8 cellular contexts compared by ENCODE assay signal in genomic region chr3:129162729-129163579, GRCh38. TPM values are rescaled to one million over a fixed set of nuclear protein-coding genes. Genes with fewer than 3 reads are reported as not detected.
DNase-seq lines count a peak whose midpoint lies in the region; FAIRE-seq and TF ChIP-seq lines count a peak whose summit lies in the region.

No MANE protein-coding gene starts in this region.

- H3K27ac ChIP-seq in muscle layer of duodenum (ENCODE audit: low read length) (peak overlapping the region; percentile 99), ascending aorta (peak overlapping the region in 1 of 2 donors; percentile 95)

- peak overlapping the region; percentile 89 for H3K4me3 Mint-ChIP-seq in activated naive CD8-positive, alpha-beta T cell treated with anti-CD3 and anti-CD28 coated beads for 36 hours

- H3K36me3 ChIP-seq in muscle layer of duodenum (ENCODE audit: control insufficient read depth in 1 of 2, insufficient read depth in 2 of 2, low read length in 2 of 2) (peaks cover 16 to 44% of the 10 kb centered on the region in 2 donors), ascending aorta (peaks cover 31 to 33% of the 10 kb centered on the region in 2 donors)

- no peaks in the 10 kb centered on the region for H3K9me3 Mint-ChIP-seq in activated naive CD8-positive, alpha-beta T cell treated with anti-CD3 and anti-CD28 coated beads for 36 hours

- H3K36me3 Mint-ChIP-seq in activated naive CD8-positive, alpha-beta T cell treated with anti-CD3 and anti-CD28 coated beads for 36 hours, result peaks cover 37% of the 10 kb centered on the region

- intact Hi-C loops in ascending aorta (cut with DNase I), result no loop called here

- peaks cover 32% of the 10 kb centered on the region for H3K4me1 Mint-ChIP-seq in activated naive CD8-positive, alpha-beta T cell treated with anti-CD3 and anti-CD28 coated beads for 36 hours

- peak; percentile 68 for FAIRE-seq in D721Med (lab: Jason Lieb, UNC)

- no peak overlapping the region for H3K4me3 ChIP-seq in muscle layer of duodenum (ENCODE audit: low read depth in 1 of 2, low read length in 2 of 2)
- H3K4me3 ChIP-seq in ascending aorta, result no peak overlapping the region

- DNase-seq in D721Med (ENCODE audit: insufficient read length, low spot score) (no peak), KG1 (lab: John Stamatoyannopoulos, UW) (peak; percentile 26), NCI-H1694 treated with DMSO at 0.1 percent for 48 hours (lab: John Stamatoyannopoulos, UW) (no peak), DMS79 treated with DMSO at 0.1 percent for 48 hours (lab: John Stamatoyannopoulos, UW) (no peak), RPMI8226 (no peak), ascending aorta (ENCODE audit: low spot score in 2 of 2) (no peak)
- DNase-seq in activated naive CD8-positive, alpha-beta T cell treated with anti-CD3 and anti-CD28 coated beads for 36 hours, result no peak

- H3K27me3 Mint-ChIP-seq in activated naive CD8-positive, alpha-beta T cell treated with anti-CD3 and anti-CD28 coated beads for 36 hours, result no peaks in the 10 kb centered on the region

- H3K9me3 ChIP-seq in muscle layer of duodenum (ENCODE audit: control insufficient read depth in 1 of 2, low read length in 2 of 2) (no peaks in the 10 kb centered on the region), ascending aorta (no peaks in the 10 kb centered on the region)

- H3K27me3 ChIP-seq in muscle layer of duodenum (ENCODE audit: low read depth, low read length) (no peaks in the 10 kb centered on the region), ascending aorta (no peaks in the 10 kb centered on the region)

- H3K4me1 ChIP-seq in muscle layer of duodenum (ENCODE audit: control insufficient read depth in 1 of 2, insufficient read depth in 2 of 2, low read length in 2 of 2) (peaks cover 16 to 21% of the 10 kb centered on the region in 2 donors), ascending aorta (peaks cover 0 to 20% of the 10 kb centered on the region in 2 donors)

- TF ChIP-seq CTCF in D721Med (IDR thresholded peaks at IDR 0.05; ENCODE audit: insufficient read depth, missing control alignments) (peak; percentile 30), ascending aorta (IDR thresholded peaks at IDR 0.05) (peak in 1 of 3 experiments; percentile 7)

- peak overlapping the region; percentile 99 for H3K27ac Mint-ChIP-seq in activated naive CD8-positive, alpha-beta T cell treated with anti-CD3 and anti-CD28 coated beads for 36 hours

RNA-seq across cellular contexts. Expression of gene ISY1, which starts 2.1 kb away (rescaled TPM):
- 10 to 100 TPM; 77.7 to 80.1 TPM for total RNA-seq in activated naive CD8-positive, alpha-beta T cell treated with anti-CD3 and anti-CD28 coated beads for 36 hours
- total RNA-seq in ascending aorta, result 22.5 TPM

RNA-seq across cellular contexts. Expression of gene CNBP, which starts 20.7 kb away (rescaled TPM):
- 100 to 1,000 TPM; 483 to 487 TPM for total RNA-seq in activated naive CD8-positive, alpha-beta T cell treated with anti-CD3 and anti-CD28 coated beads for 36 hours
- total RNA-seq in ascending aorta, result 166 TPM

RNA-seq across cellular contexts. Expression of gene RAB43, which starts 41.4 kb away (rescaled TPM):
- 10 to 100 TPM; 36.9 to 38.8 TPM for total RNA-seq in activated naive CD8-positive, alpha-beta T cell treated with anti-CD3 and anti-CD28 coated beads for 36 hours
- 72.9 TPM for total RNA-seq in ascending aorta
